ENCODE assay signal across 8 cellular contexts in the genomic region with DNA sequence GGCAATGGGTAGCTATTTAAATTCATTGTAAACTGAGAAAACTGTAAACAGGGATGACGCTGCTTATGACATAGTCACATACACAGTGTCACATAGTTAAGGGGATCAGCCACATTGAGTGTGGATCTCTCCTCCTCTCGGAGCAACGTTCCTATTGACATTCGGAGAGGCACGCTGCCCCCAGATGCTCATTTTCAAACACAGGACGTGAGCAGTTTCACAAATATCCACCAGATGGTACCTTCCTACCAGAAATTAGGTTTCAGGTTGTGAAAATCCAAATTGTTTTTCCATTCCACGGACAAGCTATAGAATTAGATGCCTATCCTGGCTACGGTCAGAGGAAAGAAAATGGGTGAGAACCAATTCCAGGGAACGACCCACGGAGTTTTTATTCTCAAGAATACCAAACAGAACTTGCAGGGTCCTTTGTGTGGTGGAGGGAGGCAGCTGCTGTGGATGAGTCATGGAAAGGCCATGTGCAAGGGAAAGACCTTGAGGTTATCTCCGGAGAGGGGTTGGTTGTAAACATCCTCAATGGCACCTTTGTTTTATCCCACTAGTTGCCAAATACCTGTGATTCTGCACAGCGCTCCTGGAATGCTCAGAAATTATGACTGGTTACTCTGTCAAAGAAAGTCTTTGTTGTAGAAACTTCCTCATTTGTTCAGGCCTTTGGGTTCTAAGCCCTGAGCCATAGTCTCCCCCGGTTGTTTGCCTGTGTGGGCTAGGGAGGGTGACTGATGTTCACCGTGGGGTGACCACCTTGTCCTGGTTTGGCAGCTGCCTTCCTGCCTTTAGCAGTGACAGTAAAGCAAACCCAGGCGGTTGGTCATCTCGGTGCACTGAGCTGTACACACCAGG.
DNase-seq lines count a peak whose midpoint lies in the region; ATAC-seq, FAIRE-seq and TF ChIP-seq lines count a peak whose summit lies in the region.

No MANE protein-coding gene starts in this region.

- peaks cover 17% of the 10 kb centered on the region for H3K4me1 ChIP-seq in keratinocyte (ENCODE audit: control insufficient read depth, extremely low read depth, insufficient read depth, low read length)

- H3K79me2 ChIP-seq in keratinocyte (ENCODE audit: control insufficient read depth, insufficient read depth, low read length): no peaks in the 10 kb centered on the region

- H3K9me1 ChIP-seq in keratinocyte (ENCODE audit: control insufficient read depth, extremely low read depth, insufficient read depth, low read length): no peaks in the 10 kb centered on the region

- dilution Hi-C loops in keratinocyte (cut with MboI; ENCODE audit: extremely low pct_ligation_motif_present, low sequenced_read_pairs): no loop called here

- no peak for TF ChIP-seq EP300 in Ishikawa (IDR thresholded peaks at IDR 0.05; ENCODE audit: borderline replicate concordance)

- H3K4me3 ChIP-seq in WERI-Rb-1 (ENCODE audit: low read depth, low read length) (no peak overlapping the region), keratinocyte (ENCODE audit: control insufficient read depth in 2 of 3, extremely low read depth in 1 of 3, insufficient read depth in 2 of 3, low read depth in 1 of 3, low read length in 3 of 3) (no peak overlapping the region)

- peak; percentile 58 for DNase-seq in Ammon's horn (ENCODE audit: low spot score)
- DNase-seq in WERI-Rb-1: peak; percentile 37
- peak; percentile 23 for DNase-seq in keratinocyte (ENCODE audit: low read depth, low spot score)
- no peak for DNase-seq in NOMO-1 (lab: John Stamatoyannopoulos, UW; ENCODE audit: unreplicated experiment in 2 of 2)
- no peak for DNase-seq in NCI-H2029 treated with DMSO at 0.1 percent for 48 hours (lab: John Stamatoyannopoulos, UW)

- ATAC-seq in GM18909 (IDR thresholded peaks at IDR 0.05; ENCODE audit: poor library complexity, unreplicated experiment) (no peak), HG03196 (IDR thresholded peaks at IDR 0.05; ENCODE audit: unreplicated experiment) (no peak)

- no peaks in the 10 kb centered on the region for H4K20me1 ChIP-seq in keratinocyte (ENCODE audit: control insufficient read depth, extremely low read depth, insufficient read depth, low read length)

- peak overlapping the region; percentile 40 for H3K9ac ChIP-seq in keratinocyte (ENCODE audit: control insufficient read depth, extremely low read depth, insufficient read depth, low read length)

- H3K9me3 ChIP-seq in WERI-Rb-1 (ENCODE audit: severe bottlenecking) (peaks cover 3% of the 10 kb centered on the region), keratinocyte (ENCODE audit: control insufficient read depth, low read depth, low read length) (no peaks in the 10 kb centered on the region)

- TF ChIP-seq CTCF in WERI-Rb-1 (IDR thresholded peaks at IDR 0.05; ENCODE audit: low read depth, low read length) (peak; percentile 51), keratinocyte (optimal IDR thresholded peaks at IDR 0.05 in 1 of 3, IDR thresholded peaks at IDR 0.05 in 1 of 3, conservative IDR thresholded peaks at IDR 0.05 in 1 of 3; ENCODE audit: extremely low read depth in 1 of 3, insufficient read depth in 2 of 3, low read length in 3 of 3) (peak; percentile 32 to 46 (median 39))

- H3K27me3 ChIP-seq in WERI-Rb-1 (ENCODE audit: insufficient read depth, low read depth, severe bottlenecking) (no peaks in the 10 kb centered on the region), keratinocyte (ENCODE audit: control insufficient read depth, extremely low read depth, insufficient read depth, low read length) (no peaks in the 10 kb centered on the region)

- H3K4me2 ChIP-seq in keratinocyte (ENCODE audit: control insufficient read depth, extremely low read depth, insufficient read depth, low read depth, low read length): peak overlapping the region; percentile 29

- peak; percentile 17; the same call in 1 of the 2 replicates for TF ChIP-seq RAD21 in Ishikawa (IDR thresholded peaks at IDR 0.05; ENCODE audit: low read depth)

- H2AFZ ChIP-seq in keratinocyte (ENCODE audit: control insufficient read depth, low read length): peak overlapping the region; percentile 55

- H3K27ac ChIP-seq in WERI-Rb-1 (no peak overlapping the region; the same call in 1 of the 2 replicates), keratinocyte (ENCODE audit: control insufficient read depth, insufficient read depth, low read length) (peak overlapping the region; percentile 75)

- FAIRE-seq in keratinocyte (lab: Jason Lieb, UNC): peak; percentile 57

- H3K36me3 ChIP-seq in WERI-Rb-1: no peaks in the 10 kb centered on the region
- peaks cover 6% of the 10 kb centered on the region in 2 experiments for H3K36me3 ChIP-seq in keratinocyte (ENCODE audit: control insufficient read depth in 2 of 2, extremely low read depth in 1 of 2, insufficient read depth in 2 of 2, low read length in 2 of 2)

TF ChIP-seq in Ishikawa, 13 proteins besides CTCF, POLR2A, EP300 and RAD21:
- no peak for TF ChIP-seq CREB1 (IDR thresholded peaks at IDR 0.05; ENCODE audit: low read depth)
- TF ChIP-seq, protein P1, sequence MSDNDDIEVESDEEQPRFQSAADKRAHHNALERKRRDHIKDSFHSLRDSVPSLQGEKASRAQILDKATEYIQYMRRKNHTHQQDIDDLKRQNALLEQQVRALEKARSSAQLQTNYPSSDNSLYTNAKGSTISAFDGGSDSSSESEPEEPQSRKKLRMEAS (IDR thresholded peaks at IDR 0.05): no peak
- 0 out of 2 replicates have a peak, but pooled peaks have one; percentile 3 for TF ChIP-seq TEAD4 (IDR thresholded peaks at IDR 0.05)
- no peak for TF ChIP-seq FOXM1 (IDR thresholded peaks at IDR 0.05; ENCODE audit: borderline replicate concordance, low read depth)
- no peak for TF ChIP-seq NFIC (IDR thresholded peaks at IDR 0.05)
- TF ChIP-seq CEBPB (IDR thresholded peaks at IDR 0.05): no peak
TF ChIP-seq in Ishikawa: peak in this region for 1.

Comparison
In these comparisons a context has a peak if more than half of its experiments do, and no peak if none do; other contexts are left out.
1. DNase-seq: peak in Ammon's horn (single experiment), WERI-Rb-1 (single experiment) and keratinocyte (single experiment); none in NOMO-1 (0 of 2) and NCI-H2029 treated with DMSO at 0.1 percent for 48 hours (single experiment).